25 cellular contexts compared by ENCODE assay signal in genomic region chr6:152123076-152123475, GRCh38.
"Had no signal": no experiment of that assay in that cellular context is flagged by ENCODE, and none has a peak within 500 bp of the region (broad histone marks: within the 10 kb centered on the region; RNA-seq: fewer than 3 reads in every experiment).

No MANE protein-coding gene starts in this region.

- ATAC-seq: effector memory CD8-positive, alpha-beta T cell; esophagus mucosa; left cardiac atrium; left lung; lower lobe of right lung; mucosa of descending colon had no signal

- H3K9me3 ChIP-seq: colonic mucosa, esophagus squamous epithelium, gastrocnemius medialis, left lung, lower lobe of right lung, mucosa of descending colon had no signal

- H3K27me3 Mint-ChIP-seq: dendritic cell treated with granulocyte-macrophage colony-stimulating factor and Interleukin-4, amounts not matched to agents 40 ng/mL and 50 ng/mL, for 4 days; effector memory CD8-positive, alpha-beta T cell; naive B cell had no signal

- H3K27ac Mint-ChIP-seq: dendritic cell treated with granulocyte-macrophage colony-stimulating factor and Interleukin-4, amounts not matched to agents 40 ng/mL and 50 ng/mL, for 4 days; endodermal cell; mesothelial cell of epicardium had no signal

- DNase-seq: colonic mucosa; cortex of kidney; effector CD8-positive, alpha-beta T cell; effector memory CD8-positive, alpha-beta T cell; endodermal cell; erythroblast; esophagus squamous epithelium; foreskin fibroblast; foreskin melanocyte; gastrocnemius medialis; glutamatergic neuron; head of caudate nucleus; heart right ventricle; hippocampal formation; left cardiac atrium; left lung; left ventricle myocardium superior; lower lobe of right lung; mesenchymal stem cell; mucosa of descending colon; naive B cell had no signal

- H3K4me1 ChIP-seq: colonic mucosa, lower lobe of right lung had no signal

- H3K9me3 Mint-ChIP-seq: dendritic cell treated with granulocyte-macrophage colony-stimulating factor and Interleukin-4, amounts not matched to agents 40 ng/mL and 50 ng/mL, for 4 days; endodermal cell; mesothelial cell of epicardium had no signal

- H3K27me3 ChIP-seq: colonic mucosa, esophagus squamous epithelium, gastrocnemius medialis, heart right ventricle, left lung had no signal

- H3K4me3 Mint-ChIP-seq: dendritic cell treated with granulocyte-macrophage colony-stimulating factor and Interleukin-4, amounts not matched to agents 40 ng/mL and 50 ng/mL, for 4 days; effector memory CD8-positive, alpha-beta T cell; endodermal cell; mesothelial cell of epicardium; naive B cell had no signal

- H3K4me3 ChIP-seq: colonic mucosa, esophagus squamous epithelium, gastrocnemius medialis, heart right ventricle, left lung, lower lobe of right lung, mucosa of descending colon had no signal

- H3K27ac ChIP-seq: colonic mucosa, epithelial cell of prostate, esophagus squamous epithelium, left lung, lower lobe of right lung had no signal

- H3K36me3 ChIP-seq: colonic mucosa had no signal
